ENCODE assay signal across 10 cellular contexts in genomic region chr7:151769189-151769821, GRCh38.
A peak's percentile ranks its signal among the peaks of the same experiment; 100 is the strongest.
DNase-seq lines count a peak whose midpoint lies in the region; ATAC-seq and TF ChIP-seq lines count a peak whose summit lies in the region.
"Had no signal": no experiment of that assay in that cellular context is flagged by ENCODE, and none has a peak within 500 bp of the region (broad histone marks: within the 10 kb centered on the region; RNA-seq: fewer than 3 reads in every experiment).

No MANE protein-coding gene starts in this region.

- 87% methylated on average over 11 of the region's 11 CpGs for WGBS in smooth muscle cell (ENCODE audit: low lambda C conversion rate)

- peak overlapping the region; percentile 44; the same call in 1 of the 2 replicates for H3K9ac ChIP-seq in BLaER1
- H3K9ac ChIP-seq in smooth muscle cell (ENCODE audit: low read depth), result no peak overlapping the region

- H3K79me2 ChIP-seq in smooth muscle cell (ENCODE audit: low read depth), result no peaks in the 10 kb centered on the region

- DNase-seq in T-helper 17 cell, result no peak
- DNase-seq in activated naive CD8-positive, alpha-beta T cell treated with anti-CD3 and anti-CD28 coated beads, Interleukin-2, amount 50 U/mL, for 16 hours (ENCODE audit: low read depth, low spot score), result peak; percentile 12
- no peak for DNase-seq in pons (ENCODE audit: low spot score)
- DNase-seq in hepatic stellate cell (ENCODE audit: low spot score), result no peak
- DNase-seq in smooth muscle cell (lab: John Stamatoyannopoulos, UW; ENCODE audit: unreplicated experiment), result no peak
- DNase-seq: H7 had no signal

- H3F3A ChIP-seq in smooth muscle cell (ENCODE audit: low read depth), result no peaks in the 10 kb centered on the region

- H3K27ac Mint-ChIP-seq in T-helper 17 cell, result peak overlapping the region; percentile 96

- no peaks in the 10 kb centered on the region for H3K27me3 Mint-ChIP-seq in T-helper 17 cell
- H3K27me3 Mint-ChIP-seq: IgD-negative memory B cell had no signal

- H3K4me1 ChIP-seq in BLaER1 (peaks cover 40% of the 10 kb centered on the region), smooth muscle cell (ENCODE audit: low read depth) (no peaks in the 10 kb centered on the region)

- H4K20me1 ChIP-seq in BLaER1, result no peaks in the 10 kb centered on the region
- H4K20me1 ChIP-seq in smooth muscle cell (ENCODE audit: low read depth), result no peaks in the 10 kb centered on the region

- no peak overlapping the region for H2AFZ ChIP-seq in smooth muscle cell (ENCODE audit: low read depth)

- peaks cover 27% of the 10 kb centered on the region for H3K36me3 ChIP-seq in BLaER1
- no peaks in the 10 kb centered on the region for H3K36me3 ChIP-seq in smooth muscle cell (ENCODE audit: low read depth)

- peak overlapping the region; percentile 67 for H3K27ac ChIP-seq in BLaER1
- no peak overlapping the region for H3K27ac ChIP-seq in smooth muscle cell (ENCODE audit: low read depth)

- H3K27me3 ChIP-seq in BLaER1 (no peaks in the 10 kb centered on the region), smooth muscle cell (ENCODE audit: low read depth) (peaks cover 19% of the 10 kb centered on the region)

- peaks cover 27% of the 10 kb centered on the region for H3K9me3 ChIP-seq in BLaER1
- no peaks in the 10 kb centered on the region for H3K9me3 ChIP-seq in T-helper 17 cell (ENCODE audit: control insufficient read depth, low read length, poor library complexity, severe bottlenecking)
- no peaks in the 10 kb centered on the region for H3K9me3 ChIP-seq in smooth muscle cell (replicated peaks; ENCODE audit: low read depth)

- ATAC-seq in GM21360 (IDR thresholded peaks at IDR 0.05; ENCODE audit: unreplicated experiment), result peak; percentile 84
- ATAC-seq in T-helper 17 cell, result peak; percentile 92
- no peak for ATAC-seq in SK-N-SH treated with all-trans-retinoic acid at 6 μM for 48 hours

- H3K36me3 Mint-ChIP-seq in T-helper 17 cell (ENCODE audit: low read depth), result peaks cover 2% of the 10 kb centered on the region

- H3K4me3 ChIP-seq in BLaER1, result 0 out of 2 replicates have a peak overlapping the region, but pooled peaks have one; percentile 2
- no peak overlapping the region for H3K4me3 ChIP-seq in smooth muscle cell

- H3K4me3 Mint-ChIP-seq in T-helper 17 cell, result peak overlapping the region; percentile 92

- H3K4me1 Mint-ChIP-seq in T-helper 17 cell, result peaks cover 30% of the 10 kb centered on the region

- H3K4me2 ChIP-seq in BLaER1, result peak overlapping the region; percentile 86
- H3K4me2 ChIP-seq in smooth muscle cell, result no peak overlapping the region

- TF ChIP-seq CTCF in smooth muscle cell (IDR thresholded peaks at IDR 0.05; ENCODE audit: borderline replicate concordance, insufficient read depth, poor library complexity, severe bottlenecking), result no peak

TF ChIP-seq in SK-N-SH treated with all-trans-retinoic acid at 6 μM for 48 hours, 23 proteins besides CTCF, POLR2A, EP300 and RAD21:
- no peak for TF ChIP-seq ZFP30 (CRISPR knock-in tag; IDR thresholded peaks at IDR 0.05)
- TF ChIP-seq TSHZ2 (CRISPR knock-in tag; IDR thresholded peaks at IDR 0.05), result no peak
- TF ChIP-seq ZC3H10 (CRISPR knock-in tag; IDR thresholded peaks at IDR 0.05), result no peak
- no peak for TF ChIP-seq ISL1 (CRISPR knock-in tag; IDR thresholded peaks at IDR 0.05)
- TF ChIP-seq ZFP3 (CRISPR knock-in tag; IDR thresholded peaks at IDR 0.05), result no peak
- no peak for TF ChIP-seq PATZ1 (CRISPR knock-in tag; IDR thresholded peaks at IDR 0.05; ENCODE audit: borderline replicate concordance)
- no peak for TF ChIP-seq ZNF70 (CRISPR knock-in tag; IDR thresholded peaks at IDR 0.05)
- no peak for TF ChIP-seq CREB5 (CRISPR knock-in tag; IDR thresholded peaks at IDR 0.05; ENCODE audit: low read depth)
